ENCODE assay signal across 9 cellular contexts in the genomic region with DNA sequence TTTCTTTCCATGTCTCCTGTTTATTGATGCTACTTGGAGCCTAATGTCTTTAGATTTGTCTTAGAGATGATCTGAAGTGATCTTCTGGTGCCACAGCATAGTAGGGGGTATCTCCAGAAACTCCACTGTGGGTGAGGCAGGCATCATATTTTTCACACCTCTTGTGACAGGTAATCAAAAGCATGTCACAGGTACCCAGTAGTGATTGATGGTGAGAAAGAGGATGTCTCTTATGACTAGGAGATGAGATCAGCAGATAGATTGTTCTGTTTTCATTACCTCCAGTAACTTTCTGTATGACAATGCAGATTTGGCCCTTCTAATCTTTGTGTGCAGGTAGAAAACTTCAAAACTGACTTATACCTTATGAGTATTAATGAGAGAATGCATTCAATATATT. TPM values are rescaled to one million over a fixed set of nuclear protein-coding genes. Genes with fewer than 3 reads are reported as not detected.
DNase-seq lines count a peak whose midpoint lies in the region; ATAC-seq and TF ChIP-seq lines count a peak whose summit lies in the region.
"Had no signal": no experiment of that assay in that cellular context is flagged by ENCODE, and none has a peak within 500 bp of the region (broad histone marks: within the 10 kb centered on the region; RNA-seq: fewer than 3 reads in every experiment).

No MANE protein-coding gene starts in this region.

- intact Hi-C loops in activated T-helper 2 cell treated with anti-CD3 and anti-CD28 coated beads, Interferon-gamma antibody, Interleukin-2, Interleukin-4, amounts not matched to agents 10 μg/mL and 5 μg/mL and 100 μg/mL, durations not matched to agents 14 hours and 24 hours and 36 hours (cut with micrococcal nuclease): no loop called here
- intact Hi-C loops in esophagus muscularis mucosa (cut with DNase I): no loop called here
- intact Hi-C loops in sciatic nerve (cut with DNase I): no loop called here

- peaks cover 50% of the 10 kb centered on the region for H3K36me3 Mint-ChIP-seq in activated T-helper 2 cell treated with anti-CD3 and anti-CD28 coated beads, Interferon-gamma antibody, Interleukin-2, Interleukin-4, amounts not matched to agents 10 μg/mL and 5 μg/mL and 100 μg/mL, durations not matched to agents 14 hours and 24 hours and 36 hours (ENCODE audit: low read depth)

- DNase-seq in GM06990 (ENCODE audit: extremely low read depth, insufficient read length) (peak; percentile 64), islet precursor cell (no peak), esophagus muscularis mucosa (ENCODE audit: extremely low spot score) (no peak), dedifferentiated amniotic fluid mesenchymal stem cell (ENCODE audit: extremely low spot score) (no peak), sciatic nerve (ENCODE audit: low spot score) (no peak)
- DNase-seq in activated T-helper 2 cell treated with anti-CD3 and anti-CD28 coated beads, Interferon-gamma antibody, Interleukin-2, Interleukin-4, amounts not matched to agents 10 μg/mL and 5 μg/mL and 100 μg/mL, durations not matched to agents 14 hours and 24 hours and 36 hours (ENCODE audit: low spot score): no peak
- DNase-seq: left ventricle myocardium superior had no signal

- H3K4me1 Mint-ChIP-seq in activated T-helper 2 cell treated with anti-CD3 and anti-CD28 coated beads, Interferon-gamma antibody, Interleukin-2, Interleukin-4, amounts not matched to agents 10 μg/mL and 5 μg/mL and 100 μg/mL, durations not matched to agents 14 hours and 24 hours and 36 hours (ENCODE audit: low read depth): peaks cover 60% of the 10 kb centered on the region

- peaks cover 0 to 12% (median 2%) of the 10 kb centered on the region in 4 donors for H3K4me1 ChIP-seq in esophagus muscularis mucosa

- no peak overlapping the region for H3K27ac ChIP-seq in esophagus muscularis mucosa (replicated peaks in 1 of 4)

- no peaks in the 10 kb centered on the region for H3K9me3 ChIP-seq in esophagus muscularis mucosa

- ATAC-seq in GM19324 (IDR thresholded peaks at IDR 0.05; ENCODE audit: low FRiP score, unreplicated experiment) (peak; percentile 37), HG03039 (IDR thresholded peaks at IDR 0.05; ENCODE audit: unreplicated experiment) (peak; percentile 41), sciatic nerve (no peak)
- ATAC-seq: left ventricle myocardium superior had no signal

- H3K27ac Mint-ChIP-seq in activated T-helper 2 cell treated with anti-CD3 and anti-CD28 coated beads, Interferon-gamma antibody, Interleukin-2, Interleukin-4, amounts not matched to agents 10 μg/mL and 5 μg/mL and 100 μg/mL, durations not matched to agents 14 hours and 24 hours and 36 hours: peak overlapping the region; percentile 15

- H3K27me3 Mint-ChIP-seq in activated T-helper 2 cell treated with anti-CD3 and anti-CD28 coated beads, Interferon-gamma antibody, Interleukin-2, Interleukin-4, amounts not matched to agents 10 μg/mL and 5 μg/mL and 100 μg/mL, durations not matched to agents 14 hours and 24 hours and 36 hours (ENCODE audit: low read depth): no peaks in the 10 kb centered on the region

- H3K36me3 ChIP-seq in GM06990 (ENCODE audit: control insufficient read depth, insufficient read depth, low read length) (no peaks in the 10 kb centered on the region), esophagus muscularis mucosa (peaks cover 0 to 13% (median 5%) of the 10 kb centered on the region in 4 donors)

- no peaks in the 10 kb centered on the region for H3K9me3 Mint-ChIP-seq in activated T-helper 2 cell treated with anti-CD3 and anti-CD28 coated beads, Interferon-gamma antibody, Interleukin-2, Interleukin-4, amounts not matched to agents 10 μg/mL and 5 μg/mL and 100 μg/mL, durations not matched to agents 14 hours and 24 hours and 36 hours

- no peak for TF ChIP-seq CTCF in GM06990 (IDR thresholded peaks at IDR 0.05; ENCODE audit: insufficient read depth, low read length, poor library complexity, severe bottlenecking)
- no peak for TF ChIP-seq CTCF in esophagus muscularis mucosa (IDR thresholded peaks at IDR 0.05)

- H3K27me3 ChIP-seq in GM06990 (replicated peaks; ENCODE audit: control insufficient read depth, insufficient read depth, low read length): no peaks in the 10 kb centered on the region
- no peaks in the 10 kb centered on the region for H3K27me3 ChIP-seq in esophagus muscularis mucosa

- H3K4me3 Mint-ChIP-seq in activated T-helper 2 cell treated with anti-CD3 and anti-CD28 coated beads, Interferon-gamma antibody, Interleukin-2, Interleukin-4, amounts not matched to agents 10 μg/mL and 5 μg/mL and 100 μg/mL, durations not matched to agents 14 hours and 24 hours and 36 hours (ENCODE audit: low read depth): no peak overlapping the region

- no peak for TF ChIP-seq EP300 in esophagus muscularis mucosa (IDR thresholded peaks at IDR 0.05)

- TF ChIP-seq POLR2A in esophagus muscularis mucosa (IDR thresholded peaks at IDR 0.05; ENCODE audit: low read depth): no peak

- H3K4me3 ChIP-seq in GM06990 (replicated peaks; ENCODE audit: low read depth, low read length) (no peak overlapping the region), esophagus muscularis mucosa (no peak overlapping the region)

RNA-seq across cellular contexts. Expression of a gene that starts 13.5 kb away (rescaled TPM):
- 40.5 and 43.4 TPM in 2 replicates for total RNA-seq in activated T-helper 2 cell treated with anti-CD3 and anti-CD28 coated beads, Interferon-gamma antibody, Interleukin-2, Interleukin-4, amounts not matched to agents 10 μg/mL and 5 μg/mL and 100 μg/mL, durations not matched to agents 14 hours and 24 hours and 36 hours
- total RNA-seq in esophagus muscularis mucosa (10 to 100 TPM; 15.4 to 29.0 (median 19.9) TPM), sciatic nerve (69.0 TPM)

RNA-seq across cellular contexts. Expression of a gene that starts 54.8 kb away (rescaled TPM):
- total RNA-seq in activated T-helper 2 cell treated with anti-CD3 and anti-CD28 coated beads, Interferon-gamma antibody, Interleukin-2, Interleukin-4, amounts not matched to agents 10 μg/mL and 5 μg/mL and 100 μg/mL, durations not matched to agents 14 hours and 24 hours and 36 hours: not detected in 2 replicates
- total RNA-seq in esophagus muscularis mucosa (1 to 10 TPM; 1.7 to 3.1 (median 2.3) TPM), sciatic nerve (4.3 TPM)
